In the genomic region with DNA sequence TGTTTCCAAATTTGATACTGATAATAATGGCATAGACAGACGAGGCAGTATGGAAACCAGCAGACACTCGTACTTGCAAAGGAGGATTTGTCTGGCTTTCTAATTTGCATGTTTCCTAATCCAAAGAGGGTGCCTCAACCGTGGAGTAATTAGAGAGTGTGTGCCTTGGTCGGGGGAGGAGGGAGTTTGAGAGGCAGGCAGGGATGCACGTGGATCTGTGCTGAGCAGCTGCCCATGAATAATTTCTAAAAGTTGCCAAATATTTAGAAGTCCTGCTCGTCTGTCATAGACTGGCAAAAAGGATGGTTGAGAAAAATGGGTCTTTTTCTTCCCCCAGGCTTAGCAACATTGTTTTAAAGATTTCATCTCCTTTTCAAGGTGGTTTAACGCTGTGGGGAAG, we compare ENCODE assay signal across 10 cellular contexts.
DNase-seq lines count a peak whose midpoint lies in the region; ATAC-seq, FAIRE-seq and TF ChIP-seq lines count a peak whose summit lies in the region.
"Had no signal": no experiment of that assay in that cellular context is flagged by ENCODE, and none has a peak within 500 bp of the region (broad histone marks: within the 10 kb centered on the region; RNA-seq: fewer than 3 reads in every experiment).

No MANE protein-coding gene starts in this region.

- 35 to 41% methylated on average over 7 of the region's 7 CpGs for WGBS in GM23248 (ENCODE audit: low coverage in 1 of 2, low lambda C conversion rate in 2 of 2, missing lambda C conversion rate in 2 of 2), 2 experiments
- 42 to 62% (median 53%) methylated on average over 7 of the region's 7 CpGs for WGBS in spleen, 5 donors
- WGBS in HepG2 (ENCODE audit: low lambda C conversion rate) = 1% methylated on average over 7 of the region's 7 CpGs

- H3K9me3 ChIP-seq in GM23248 (ENCODE audit: low read depth) = no peaks in the 10 kb centered on the region
- H3K9me3 ChIP-seq in Peyer's patch = no peaks in the 10 kb centered on the region
- H3K9me3 ChIP-seq in endothelial cell of umbilical vein (replicated peaks; ENCODE audit: control insufficient read depth, insufficient read depth, low read length) = no peaks in the 10 kb centered on the region
- H3K9me3 ChIP-seq in spleen = peaks cover 0 to 20% (median 16%) of the 10 kb centered on the region in 8 donors
- H3K9me3 ChIP-seq in HepG2 (ENCODE audit: low read length) = peaks cover 12% of the 10 kb centered on the region

- no peaks in the 10 kb centered on the region for H3K9me1 ChIP-seq in endothelial cell of umbilical vein (replicated peaks; ENCODE audit: control insufficient read depth, extremely low read depth, insufficient read depth, low read length)

- H3K4me2 ChIP-seq in GM23248 (ENCODE audit: unreplicated experiment) (no peak overlapping the region), endothelial cell of umbilical vein (ENCODE audit: insufficient read depth, low read length) (peak overlapping the region; percentile 42), HepG2 (ENCODE audit: low read depth, low read length) (no peak overlapping the region)

- peak overlapping the region; percentile 27 for H2AFZ ChIP-seq in GM23248
- H2AFZ ChIP-seq in endothelial cell of umbilical vein (ENCODE audit: low read depth, low read length) = no peak overlapping the region
- no peak overlapping the region for H2AFZ ChIP-seq in HepG2 (ENCODE audit: low read length)

- CTCF ChIA-PET in endothelial cell of umbilical vein (lab: Charles Lee) (interaction anchor here (1.2 to 5.7 kb wide), 8 partner anchors 7 to 93 kb away, joined by 3 to 44 read pairs (median 8); a partner anchor contains a TSS), HepG2 (lab: Yijun Ruan, JAX; ENCODE audit: low intra/inter-chr PET ratio, low total read pairs) (no interaction called here)

- H3F3A ChIP-seq in GM23248 (ENCODE audit: insufficient read depth) = peaks cover 16% of the 10 kb centered on the region

- no peaks in the 10 kb centered on the region for H3K9me2 ChIP-seq in GM23248 (ENCODE audit: insufficient read depth)

- no peak for TF ChIP-seq RAD21 in HepG2 (CRISPR knock-in tag; IDR thresholded peaks at IDR 0.05)

- ATAC-seq in HepG2 = no peak
- ATAC-seq in GM18505 (IDR thresholded peaks at IDR 0.05; ENCODE audit: unreplicated experiment) = no peak

- H3K4me1 ChIP-seq in GM23248 (ENCODE audit: insufficient read depth) = peaks cover 24% of the 10 kb centered on the region
- peaks cover 0 to 11% (median 0%) of the 10 kb centered on the region in 4 donors for H3K4me1 ChIP-seq in Peyer's patch
- H3K4me1 ChIP-seq in endothelial cell of umbilical vein (ENCODE audit: control insufficient read depth, extremely low read depth, insufficient read depth, low read length) = peaks cover 42% of the 10 kb centered on the region
- H3K4me1 ChIP-seq in spleen = peaks cover 21 to 80% (median 49%) of the 10 kb centered on the region in 6 donors
- no peaks in the 10 kb centered on the region for H3K4me1 ChIP-seq in HepG2 (ENCODE audit: insufficient read depth, low read length)

- TF ChIP-seq EP300 in HepG2 (IDR thresholded peaks at IDR 0.05; ENCODE audit: low read depth in 2 of 2, low read length in 2 of 2) (no peak), HepG2 (CRISPR knock-in tag; IDR thresholded peaks at IDR 0.05; ENCODE audit: borderline replicate concordance) (no peak)

- no peak overlapping the region for H3K4me3 ChIP-seq in GM23248
- H3K4me3 ChIP-seq in Peyer's patch = no peak overlapping the region
- no peak overlapping the region for H3K4me3 ChIP-seq in endothelial cell of umbilical vein (replicated peaks in 1 of 3; ENCODE audit: insufficient read depth in 1 of 3, low read depth in 1 of 3, low read length in 3 of 3)
- no peak overlapping the region for H3K4me3 ChIP-seq in spleen
- H3K4me3 ChIP-seq in HepG2 (replicated peaks in 1 of 3; ENCODE audit: insufficient read depth in 1 of 3, low read depth in 2 of 3, low read length in 3 of 3) = no peak overlapping the region

- TF ChIP-seq POLR2A in Peyer's patch (IDR thresholded peaks at IDR 0.05) (no peak), endothelial cell of umbilical vein (IDR thresholded peaks at IDR 0.05; ENCODE audit: low read depth, low read length) (no peak), spleen (IDR thresholded peaks at IDR 0.05) (no peak), HepG2 (IDR thresholded peaks at IDR 0.05; ENCODE audit: insufficient read depth in 1 of 2, low read depth in 2 of 2, low read length in 2 of 2) (no peak), GM18505 (IDR thresholded peaks at IDR 0.05; ENCODE audit: borderline replicate concordance, extremely low read depth, insufficient read depth, insufficient read length) (no peak)

- H3K27me3 ChIP-seq in GM23248 (replicated peaks; ENCODE audit: insufficient read depth) = no peaks in the 10 kb centered on the region
- H3K27me3 ChIP-seq in Peyer's patch = no peaks in the 10 kb centered on the region
- no peaks in the 10 kb centered on the region for H3K27me3 ChIP-seq in endothelial cell of umbilical vein (ENCODE audit: control insufficient read depth in 2 of 2, insufficient read depth in 2 of 2, low read length in 2 of 2)
- peaks cover 0 to 3% (median 0%) of the 10 kb centered on the region in 7 donors for H3K27me3 ChIP-seq in spleen (replicated peaks in 1 of 7)
- H3K27me3 ChIP-seq in HepG2 (ENCODE audit: control insufficient read depth in 1 of 2, insufficient read depth in 2 of 2, low read length in 2 of 2) = peaks cover 1 to 34% of the 10 kb centered on the region in 2 experiments; a peak in 4 of 5 replicates

- no peak overlapping the region for H3K27ac ChIP-seq in GM23248
- peak overlapping the region in 3 of 4 donors; percentile 36 to 72 (median 65) for H3K27ac ChIP-seq in Peyer's patch
- H3K27ac ChIP-seq in endothelial cell of umbilical vein (ENCODE audit: insufficient read depth, low read depth, low read length) = peak overlapping the region; percentile 79
- peak overlapping the region; percentile 50 to 85 (median 75) for H3K27ac ChIP-seq in spleen
- no peak overlapping the region for H3K27ac ChIP-seq in HepG2 (ENCODE audit: extremely low read length, insufficient read depth, low read length)

- H3K9ac ChIP-seq in GM23248 (no peak overlapping the region), endothelial cell of umbilical vein (replicated peaks; ENCODE audit: extremely low read depth, insufficient read depth, low read length) (peak overlapping the region; percentile 50), HepG2 (ENCODE audit: insufficient read depth, low read depth, low read length) (no peak overlapping the region)

- H3K79me2 ChIP-seq in GM23248 (ENCODE audit: insufficient read depth) (no peaks in the 10 kb centered on the region), endothelial cell of umbilical vein (ENCODE audit: control insufficient read depth, insufficient read depth, low read length) (peaks cover 2% of the 10 kb centered on the region), HepG2 (ENCODE audit: insufficient read depth, low read length) (no peaks in the 10 kb centered on the region)

- H4K20me1 ChIP-seq in GM23248 (ENCODE audit: insufficient read depth) (no peaks in the 10 kb centered on the region), endothelial cell of umbilical vein (replicated peaks; ENCODE audit: control insufficient read depth, extremely low read depth, insufficient read depth, low read length) (no peaks in the 10 kb centered on the region), HepG2 (ENCODE audit: insufficient read depth, low read length) (no peaks in the 10 kb centered on the region)

- DNase-seq in GM23248 = peak; percentile 41
- peak in 1 of 3 donors; percentile 28 for DNase-seq in Peyer's patch
- DNase-seq in endothelial cell of umbilical vein (ENCODE audit: low read depth, low spot score) = no peak
- DNase-seq in spleen = no peak
- no peak for DNase-seq in HepG2 (ENCODE audit: low spot score)
- no peak for DNase-seq in CD1c-positive myeloid dendritic cell (ENCODE audit: extremely low spot score)
- DNase-seq: NCI-H1105, NCI-H446, SHP77 had no signal

- BruUV-seq in endothelial cell of umbilical vein (replicated peaks; lab: Mats Ljungman, UMichigan) (no TSS peak), HepG2 (replicated peaks; lab: Mats Ljungman, UMichigan) (no TSS peak)

- in situ Hi-C loops in GM23248 (cut with MboI) (no loop called here), HepG2 (cut with HindIII; ENCODE audit: extremely low pct_ligation_motif_present, low pct_unique_long_range_greater_than_20kb) (no loop called here)

- dilution Hi-C loops in endothelial cell of umbilical vein (cut with MboI; ENCODE audit: extremely low pct_ligation_motif_present, low sequenced_read_pairs) = no loop called here

- POLR2A ChIA-PET in endothelial cell of umbilical vein (lab: Charles Lee) = interaction anchor here (1.2 kb wide), 1 partner anchor 57 kb away, joined by 3 read pairs; no protein-coding TSS in a partner anchor
- POLR2A ChIA-PET in HepG2 (lab: Yijun Ruan, JAX) = no interaction called here

- H3K36me3 ChIP-seq in GM23248 (ENCODE audit: low read depth) (no peaks in the 10 kb centered on the region), Peyer's patch (no peaks in the 10 kb centered on the region), endothelial cell of umbilical vein (ENCODE audit: control insufficient read depth in 2 of 2, extremely low read depth in 1 of 2, insufficient read depth in 2 of 2, low read length in 2 of 2) (no peaks in the 10 kb centered on the region), spleen (no peaks in the 10 kb centered on the region), HepG2 (replicated peaks in 1 of 2; ENCODE audit: control insufficient read depth in 1 of 2, insufficient read depth in 2 of 2, low read length in 2 of 2) (no peaks in the 10 kb centered on the region)

- TF ChIP-seq CTCF in Peyer's patch (IDR thresholded peaks at IDR 0.05) (no peak), endothelial cell of umbilical vein (IDR thresholded peaks at IDR 0.05; ENCODE audit: extremely low read depth in 1 of 2, insufficient read depth in 1 of 2, low read depth in 1 of 2, low read length in 2 of 2) (no peak), spleen (IDR thresholded peaks at IDR 0.05 in 8 of 11, conservative IDR thresholded peaks at IDR 0.05 in 3 of 11) (no peak), HepG2 (CRISPR knock-in tag; IDR thresholded peaks at IDR 0.05) (no peak)

- FAIRE-seq in endothelial cell of umbilical vein (lab: Jason Lieb, UNC) (no peak), HepG2 (lab: Jason Lieb, UNC) (no peak)

- intact Hi-C loops in endothelial cell of umbilical vein (cut with micrococcal nuclease) = no loop called here
- intact Hi-C loops in spleen (cut with DNase I; ENCODE audit: low total_unique reads) = no loop called here
- intact Hi-C loops in HepG2 (cut with micrococcal nuclease; ENCODE audit: unreplicated experiment) = no loop called here

TF ChIP-seq in endothelial cell of umbilical vein, 7 proteins besides CTCF, POLR2A, EP300 and RAD21 (continues in another document):
- TF ChIP-seq GATA2 (IDR thresholded peaks at IDR 0.05; ENCODE audit: insufficient read depth, insufficient read length, low read depth, low read length) = no peak
- TF ChIP-seq EZH2 (IDR thresholded peaks at IDR 0.05; ENCODE audit: borderline replicate concordance, low read depth, low read length, severe bottlenecking) = no peak

TF ChIP-seq in HepG2, 621 proteins besides CTCF, POLR2A, EP300 and RAD21 (continues in another document):
- no peak for TF ChIP-seq MXD4 (CRISPR knock-in tag; IDR thresholded peaks at IDR 0.05)

Comparison
In these comparisons a context has a peak if more than half of its experiments do, and no peak if none do; other contexts are left out.
1. H3K27ac ChIP-seq: peak in Peyer's patch (3 of 4), endothelial cell of umbilical vein (single experiment) and spleen (8 of 8); none in GM23248 (single experiment) and HepG2 (single experiment).